8 cellular contexts compared by ENCODE assay signal in the genomic region with DNA sequence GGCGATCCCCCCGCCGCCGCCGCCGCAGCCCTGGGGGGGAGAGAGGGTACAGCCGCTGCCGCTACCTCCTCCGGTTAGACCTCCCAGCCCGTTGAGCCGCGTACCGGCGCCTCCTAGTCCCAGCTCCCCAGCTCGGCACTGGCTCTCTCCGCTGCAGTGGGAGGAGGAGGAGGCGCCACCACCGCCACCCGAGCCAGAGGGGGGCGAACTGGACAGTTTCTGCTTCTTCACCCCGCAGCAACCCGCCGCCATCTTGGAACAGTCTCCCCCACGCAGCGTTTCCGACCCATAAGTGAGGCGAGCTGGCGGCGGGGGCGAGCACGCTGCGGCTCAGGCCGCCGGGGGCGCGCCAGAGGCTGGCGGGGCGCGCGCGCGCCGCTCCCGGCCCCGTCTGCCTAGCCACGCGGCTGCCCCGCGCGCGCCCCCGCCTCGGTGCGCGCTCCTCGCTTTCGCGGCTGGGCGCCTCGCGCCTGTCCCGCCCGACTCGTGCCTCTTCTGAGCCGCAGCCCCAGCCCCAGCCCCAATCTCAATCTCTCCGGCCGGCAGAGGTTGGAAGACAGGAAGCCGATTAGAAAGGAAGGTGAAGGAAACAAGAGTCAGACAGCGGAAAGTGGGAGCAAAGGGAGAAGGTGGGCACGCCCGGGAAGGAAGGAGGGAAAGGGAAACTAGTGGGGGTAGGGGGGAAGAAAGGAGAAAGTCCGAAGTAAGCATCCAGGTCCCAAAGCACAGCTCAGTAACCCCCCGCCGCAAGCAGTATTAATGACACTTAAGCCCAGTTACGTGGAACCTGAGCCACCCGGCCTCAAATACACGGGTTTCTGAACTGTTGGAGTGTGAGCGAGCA. TPM values are rescaled to one million over a fixed set of nuclear protein-coding genes. Genes with fewer than 3 reads are reported as not detected.
DNase-seq lines count a peak whose midpoint lies in the region; ATAC-seq and TF ChIP-seq lines count a peak whose summit lies in the region.

A gene (minus strand): TSS at position 266 of the 844 bp plus-strand sequence. CDS start 14 bp downstream, at position 252.

- H3K36me3 ChIP-seq in heart left ventricle (no peaks in the 10 kb centered on the region), upper lobe of left lung (no peaks in the 10 kb centered on the region)

- H3K27me3 ChIP-seq in heart left ventricle (peaks cover 0 to 26% (median 0%) of the 10 kb centered on the region in 9 donors), upper lobe of left lung (no peaks in the 10 kb centered on the region)

- 1 to 43% (median 15%) methylated on average over 39 to 78 of the region's 78 CpGs for WGBS in heart left ventricle, 4 donors
- 4 to 47% methylated on average over 13 to 48 of the region's 78 CpGs for WGBS in upper lobe of left lung, 2 donors

- no peaks in the 10 kb centered on the region for H3K9me3 ChIP-seq in heart left ventricle
- H3K9me3 ChIP-seq in upper lobe of left lung: no peaks in the 10 kb centered on the region

- H3K4me3 ChIP-seq in GM12865 (ENCODE audit: low read depth, low read length): peak within 1 kb of the TSS; percentile 72
- peak within 1 kb of the TSS; percentile 47 to 97 (median 80) for H3K4me3 ChIP-seq in heart left ventricle
- peak within 1 kb of the TSS; percentile 65 to 87 (median 70) for H3K4me3 ChIP-seq in upper lobe of left lung

- TF ChIP-seq CTCF in GM12865 (IDR thresholded peaks at IDR 0.05; ENCODE audit: insufficient read depth, low read depth, low read length, missing control alignments) (no peak), heart left ventricle (IDR thresholded peaks at IDR 0.05) (peak in 1 of 12 donors; percentile 5), upper lobe of left lung (IDR thresholded peaks at IDR 0.05) (peak in 4 of 6 experiments; percentile 16 to 32 (median 22))

- H3K4me1 ChIP-seq in heart left ventricle: peaks cover 0 to 14% (median 3%) of the 10 kb centered on the region in 12 donors
- H3K4me1 ChIP-seq in upper lobe of left lung: peaks cover 0 to 5% (median 0%) of the 10 kb centered on the region in 4 donors

- ATAC-seq in HG02678 (IDR thresholded peaks at IDR 0.05; ENCODE audit: unreplicated experiment) (peak; percentile 77), heart left ventricle (peak; percentile 91 to 97 (median 96)), upper lobe of left lung (ENCODE audit: low FRiP score in 2 of 2) (peak; percentile 90 to 98)

- peak in 1 of 2 donors; percentile 34 for TF ChIP-seq POLR2A in heart left ventricle (IDR thresholded peaks at IDR 0.05)
- TF ChIP-seq POLR2A in upper lobe of left lung (IDR thresholded peaks at IDR 0.05): peak in 3 of 4 donors; percentile 44 to 77 (median 58)

- no peak for TF ChIP-seq EP300 in upper lobe of left lung (IDR thresholded peaks at IDR 0.05)

- DNase-seq in GM12865 (ENCODE audit: low read depth) (peak; percentile 90), NCI-H128 (lab: John Stamatoyannopoulos, UW; ENCODE audit: unreplicated experiment) (peak; percentile 48), SW 1271 (lab: John Stamatoyannopoulos, UW) (peak; percentile 37 to 41), heart left ventricle (peak; percentile 72 to 86 (median 79)), posterior cingulate gyrus (peak; percentile 54 to 96 (median 71)), upper lobe of left lung (peak; percentile 77 to 96)
- peak; percentile 56 for DNase-seq in activated naive CD8-positive, alpha-beta T cell treated with anti-CD3 and anti-CD28 coated beads, Interleukin-2, amount 50 U/mL, for 16 hours (ENCODE audit: low read depth, low spot score)

- intact Hi-C loops in heart left ventricle (cut with DNase I): loop anchor here in 6 of 10 donors (5.0 to 10.0 kb wide), 6 partner anchors 53 to 156 kb away; no protein-coding TSS in a partner anchor
- intact Hi-C loops in posterior cingulate gyrus (cut with DNase I): loop anchor here (10.0 kb wide), 1 partner anchor 153 kb away; no protein-coding TSS in a partner anchor

- peak within 1 kb of the TSS; percentile 65 to 86 (median 80) for H3K27ac ChIP-seq in heart left ventricle
- peak within 1 kb of the TSS; percentile 82 to 93 (median 88) for H3K27ac ChIP-seq in upper lobe of left lung

RNA-seq across cellular contexts. Expression of the gene that starts here (rescaled TPM):
- total RNA-seq in heart left ventricle (1 to 10 TPM in 6 of 9 donors, under 1 TPM in 3; 0.56 to 4.1 (median 1.2) TPM), upper lobe of left lung (10 to 100 TPM in 1 of 6 donors, 1 to 10 TPM in 5; 1.4 to 20.1 (median 8.0) TPM)
- 1 to 10 TPM in 1 of 2 donors, under 1 TPM in 1; 0.97 to 1.1 TPM for polyA plus RNA-seq in heart left ventricle

Comparison
In these comparisons a context has a peak if more than half of its experiments do, and no peak if none do; other contexts are left out.
1. Peak in every context shown above with its lines: DNase-seq, ATAC-seq, H3K4me3 ChIP-seq and H3K27ac ChIP-seq.
2. DNase-seq: peak in every context shown above with its lines; median percentile 90 in GM12865; 86 in upper lobe of left lung; 79 in heart left ventricle; 71 in posterior cingulate gyrus; 56 in activated naive CD8-positive, alpha-beta T cell treated with anti-CD3 and anti-CD28 coated beads, Interleukin-2, amount 50 U/mL, for 16 hours; 48 in NCI-H128; 39 in SW 1271.